ENCODE assay signal across 11 cellular contexts in the genomic region with DNA sequence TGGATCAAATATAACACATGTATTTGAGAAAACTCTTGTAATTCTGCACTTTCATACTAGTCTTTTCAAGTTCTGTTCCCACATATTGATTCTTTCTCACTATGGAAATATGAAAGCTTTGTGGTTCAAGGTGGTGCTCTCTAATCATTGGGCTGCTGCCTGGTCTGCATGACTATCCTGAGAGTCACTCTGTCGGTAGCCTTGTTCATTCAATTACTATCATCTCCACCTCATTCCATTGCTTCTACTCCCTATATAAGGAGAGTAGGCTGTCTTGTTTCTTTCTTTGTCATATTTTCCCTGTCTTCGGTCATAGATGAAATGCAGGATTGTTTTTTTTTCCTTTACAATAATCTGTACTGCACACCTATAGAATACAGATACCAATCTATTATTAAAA.
A peak's percentile ranks its signal among the peaks of the same experiment; 100 is the strongest.
DNase-seq lines count a peak whose midpoint lies in the region; ATAC-seq, FAIRE-seq and TF ChIP-seq lines count a peak whose summit lies in the region.
"Had no signal": no experiment of that assay in that cellular context is flagged by ENCODE, and none has a peak within 500 bp of the region (broad histone marks: within the 10 kb centered on the region; RNA-seq: fewer than 3 reads in every experiment).

No MANE protein-coding gene starts in this region.

- H3K4me3 ChIP-seq in RWPE2 (ENCODE audit: severe bottlenecking) (no peak overlapping the region), smooth muscle cell (no peak overlapping the region)
- H3K4me3 ChIP-seq: heart right ventricle, skin epidermis had no signal

- no peaks in the 10 kb centered on the region for H3K79me2 ChIP-seq in smooth muscle cell (ENCODE audit: low read depth)

- H2AFZ ChIP-seq in smooth muscle cell (ENCODE audit: low read depth), result no peak overlapping the region

- H3K27ac ChIP-seq in RWPE2 (ENCODE audit: poor library complexity, severe bottlenecking), result peak overlapping the region; percentile 99
- peak overlapping the region; percentile 91 for H3K27ac ChIP-seq in smooth muscle cell (ENCODE audit: low read depth)
- H3K27ac ChIP-seq: heart right ventricle had no signal

- no peak for TF ChIP-seq POLR2A in H54 (IDR thresholded peaks at IDR 0.05; ENCODE audit: low read depth, low read length)

- DNase-seq in H54 (ENCODE audit: insufficient read length, low spot score) (no peak), RWPE2 (ENCODE audit: low spot score) (peak; percentile 76), smooth muscle cell (lab: John Stamatoyannopoulos, UW; ENCODE audit: unreplicated experiment) (no peak)
- no peak for DNase-seq in stimulated activated naive CD4-positive, alpha-beta T cell (lab: John Stamatoyannopoulos, UW)
- DNase-seq: activated CD4-positive, alpha-beta T cell treated with anti-CD3 and anti-CD28 coated beads, Interleukin-2, amount 50 U/mL, for 1 hour; heart right ventricle; left ventricle myocardium superior had no signal

- ATAC-seq in RWPE2 (ENCODE audit: low read depth), result peak; percentile 88
- ATAC-seq in esophagus mucosa, result peak; percentile 71
- no peak for ATAC-seq in GM21360 (IDR thresholded peaks at IDR 0.05; ENCODE audit: unreplicated experiment)
- no peak for ATAC-seq in GM18907 (IDR thresholded peaks at IDR 0.05; ENCODE audit: unreplicated experiment)
- ATAC-seq: heart right ventricle, left ventricle myocardium superior had no signal

- H3K4me1 ChIP-seq in RWPE2 (ENCODE audit: insufficient read depth, poor library complexity, severe bottlenecking), result peaks cover 29% of the 10 kb centered on the region
- peaks cover 13% of the 10 kb centered on the region for H3K4me1 ChIP-seq in smooth muscle cell (ENCODE audit: low read depth)
- H3K4me1 ChIP-seq: heart right ventricle had no signal

- peak overlapping the region; percentile 44 for H3K9ac ChIP-seq in smooth muscle cell (ENCODE audit: low read depth)

- peak overlapping the region; percentile 38 for H3K4me2 ChIP-seq in smooth muscle cell

- FAIRE-seq in H54 (lab: Jason Lieb, UNC), result peak; percentile 99

- 74% methylated on average over 2 of the region's 2 CpGs for WGBS in smooth muscle cell (ENCODE audit: low lambda C conversion rate)

- no peaks in the 10 kb centered on the region for H3F3A ChIP-seq in smooth muscle cell (ENCODE audit: low read depth)

- no peaks in the 10 kb centered on the region for H3K36me3 ChIP-seq in RWPE2 (ENCODE audit: low read depth)
- H3K36me3 ChIP-seq in smooth muscle cell (ENCODE audit: low read depth), result peaks cover 3% of the 10 kb centered on the region
- H3K36me3 ChIP-seq: heart right ventricle had no signal

- H4K20me1 ChIP-seq in smooth muscle cell (ENCODE audit: low read depth), result no peaks in the 10 kb centered on the region

- no peak for TF ChIP-seq CTCF in RWPE2 (IDR thresholded peaks at IDR 0.05; ENCODE audit: poor library complexity, severe bottlenecking)
- no peak for TF ChIP-seq CTCF in smooth muscle cell (IDR thresholded peaks at IDR 0.05; ENCODE audit: borderline replicate concordance, insufficient read depth, poor library complexity, severe bottlenecking)

- H3K27me3 ChIP-seq in RWPE2 (ENCODE audit: insufficient read depth, poor library complexity, severe bottlenecking) (no peaks in the 10 kb centered on the region), smooth muscle cell (ENCODE audit: low read depth) (no peaks in the 10 kb centered on the region)
- H3K27me3 ChIP-seq: heart right ventricle had no signal

- peaks cover 7% of the 10 kb centered on the region for H3K9me3 ChIP-seq in RWPE2 (ENCODE audit: severe bottlenecking)
- H3K9me3 ChIP-seq in smooth muscle cell (replicated peaks; ENCODE audit: low read depth), result no peaks in the 10 kb centered on the region

Comparison
In these comparisons a context has a peak if more than half of its experiments do, and no peak if none do; other contexts are left out.
1. ATAC-seq: peak in RWPE2 (single experiment) and esophagus mucosa (single experiment); none in GM21360 (single experiment) and GM18907 (single experiment).